ENCODE assay signal across 8 cellular contexts in genomic region chr1:92832537-92833160, GRCh38. TPM values are rescaled to one million over a fixed set of nuclear protein-coding genes. Genes with fewer than 3 reads are reported as not detected.
DNase-seq lines count a peak whose midpoint lies in the region; ATAC-seq and FAIRE-seq lines count a peak whose summit lies in the region.

No MANE protein-coding gene starts in this region.

- H3K9me3 Mint-ChIP-seq in activated CD8-positive, alpha-beta memory T cell treated with anti-CD3 and anti-CD28 coated beads, Interleukin-2, amount 10 ng/mL, durations not matched to agents 7 days and 5 days (ENCODE audit: low read depth) = no peaks in the 10 kb centered on the region

- FAIRE-seq in HTR-8/SVneo (lab: Jason Lieb, UNC) = no peak

- ATAC-seq in activated CD8-positive, alpha-beta memory T cell treated with anti-CD3 and anti-CD28 coated beads, Interleukin-2, amount 10 ng/mL, durations not matched to agents 7 days and 5 days = peak; percentile 1
- ATAC-seq in esophagus mucosa = peak; percentile 2

- H3K27ac ChIP-seq in SJCRH30 = peak overlapping the region; percentile 96

- H3K9me3 ChIP-seq in SJCRH30 (replicated peaks) (no peaks in the 10 kb centered on the region), neuron (ENCODE audit: low read length) (no peaks in the 10 kb centered on the region)

- H3K4me1 Mint-ChIP-seq in activated CD8-positive, alpha-beta memory T cell treated with anti-CD3 and anti-CD28 coated beads, Interleukin-2, amount 10 ng/mL, durations not matched to agents 7 days and 5 days = peaks cover 51% of the 10 kb centered on the region

- H3K4me1 ChIP-seq in SJCRH30 (peaks cover 10% of the 10 kb centered on the region), neuron (ENCODE audit: insufficient read depth, low read length) (peaks cover 15% of the 10 kb centered on the region)

- H3K4me3 Mint-ChIP-seq in activated CD8-positive, alpha-beta memory T cell treated with anti-CD3 and anti-CD28 coated beads, Interleukin-2, amount 10 ng/mL, durations not matched to agents 7 days and 5 days = peak overlapping the region; percentile 99

- H3K27me3 Mint-ChIP-seq in activated CD8-positive, alpha-beta memory T cell treated with anti-CD3 and anti-CD28 coated beads, Interleukin-2, amount 10 ng/mL, durations not matched to agents 7 days and 5 days = no peaks in the 10 kb centered on the region

- H3K4me3 ChIP-seq in SJCRH30 (peak overlapping the region; percentile 98), neuron (ENCODE audit: low read length) (peak overlapping the region; percentile 73)

- CTCF ChIA-PET in activated CD8-positive, alpha-beta memory T cell treated with anti-CD3 and anti-CD28 coated beads, Interleukin-2, amount 10 ng/mL, durations not matched to agents 7 days and 5 days (lab: Charles Lee) = interaction anchor here (0.9 to 3.4 kb wide), 19 partner anchors 7 to 426 kb away, joined by 3 to 31 read pairs (median 6); partner anchors contain the start of gene DIPK1A

- DNase-seq in activated CD8-positive, alpha-beta memory T cell treated with anti-CD3 and anti-CD28 coated beads, Interleukin-2, amount 10 ng/mL, durations not matched to agents 7 days and 5 days = no peak
- no peak for DNase-seq in activated CD8-positive, alpha-beta memory T cell treated with anti-CD3 and anti-CD28 coated beads for 24 hours
- DNase-seq in SJCRH30 = no peak
- no peak for DNase-seq in HTR-8/SVneo (ENCODE audit: insufficient read length, low spot score)
- DNase-seq in DMS79 (lab: John Stamatoyannopoulos, UW) = no peak
- DNase-seq in NCI-H2107 treated with DMSO at 0.1 percent for 48 hours (lab: John Stamatoyannopoulos, UW; ENCODE audit: unreplicated experiment) = no peak

- peaks cover 53% of the 10 kb centered on the region for H3K36me3 Mint-ChIP-seq in activated CD8-positive, alpha-beta memory T cell treated with anti-CD3 and anti-CD28 coated beads, Interleukin-2, amount 10 ng/mL, durations not matched to agents 7 days and 5 days

- H3K36me3 ChIP-seq in SJCRH30 (peaks cover 57% of the 10 kb centered on the region), neuron (ENCODE audit: insufficient read depth, low read length) (peaks cover 42% of the 10 kb centered on the region)

- no peak overlapping the region for H2AFZ ChIP-seq in neuron (ENCODE audit: low read depth, low read length)

- no peaks in the 10 kb centered on the region for H3K27me3 ChIP-seq in SJCRH30
- H3K27me3 ChIP-seq in neuron (ENCODE audit: insufficient read depth, low read length) = no peaks in the 10 kb centered on the region

- peak overlapping the region; percentile 97 for H3K27ac Mint-ChIP-seq in activated CD8-positive, alpha-beta memory T cell treated with anti-CD3 and anti-CD28 coated beads, Interleukin-2, amount 10 ng/mL, durations not matched to agents 7 days and 5 days

RNA-seq across cellular contexts. Expression of gene RPL5, which starts 0.8 kb away (rescaled TPM):
- 100 to 1,000 TPM; 581 to 800 TPM for total RNA-seq in activated CD8-positive, alpha-beta memory T cell treated with anti-CD3 and anti-CD28 coated beads, Interleukin-2, amount 10 ng/mL, durations not matched to agents 7 days and 5 days
- total RNA-seq in SJCRH30 (2014; rRNA removed; shearing (Covaris generic)) = 3,395 and 3,707 TPM in 2 replicates
- total RNA-seq in esophagus mucosa = 850 TPM

RNA-seq across cellular contexts. Expression of gene EVI5, which starts 47.7 kb away (rescaled TPM):
- total RNA-seq in activated CD8-positive, alpha-beta memory T cell treated with anti-CD3 and anti-CD28 coated beads, Interleukin-2, amount 10 ng/mL, durations not matched to agents 7 days and 5 days = 10 to 100 TPM in 1 of 2 experiments, 1 to 10 TPM in 1; 2.6 to 14.0 TPM
- 22.4 and 31.6 TPM in 2 replicates for total RNA-seq in SJCRH30 (2014; rRNA removed; shearing (Covaris generic))
- total RNA-seq in esophagus mucosa = 10.3 TPM
